In the genomic region with DNA sequence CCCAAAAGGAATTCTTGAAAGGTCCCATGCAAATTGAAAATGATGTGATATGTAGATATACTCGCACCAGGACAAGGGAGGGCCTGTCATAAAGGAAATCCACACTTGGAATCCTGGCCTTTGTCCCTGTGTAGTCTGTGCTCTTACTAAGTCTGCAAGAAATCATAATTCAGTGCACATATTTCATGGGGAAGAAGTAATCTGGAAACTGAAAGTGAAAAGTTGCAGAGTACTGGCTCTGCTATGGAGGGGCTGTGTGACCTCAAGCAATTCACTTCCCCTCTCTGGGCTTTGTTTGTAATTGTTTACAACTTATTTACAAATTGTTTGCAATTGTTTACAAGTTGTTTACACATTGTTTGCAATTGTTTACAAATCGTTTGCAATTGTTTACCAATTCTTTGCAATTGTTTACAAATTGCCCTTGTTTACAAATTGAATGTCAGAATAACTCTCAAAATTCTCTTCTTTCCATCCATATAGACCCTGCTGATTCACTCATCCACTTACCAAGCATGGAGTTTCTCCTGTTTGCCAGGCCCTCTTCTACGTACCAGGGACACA, we compare ENCODE assay signal across 31 cellular contexts. TPM values are rescaled to one million over a fixed set of nuclear protein-coding genes. Genes with fewer than 3 reads are reported as not detected.
A peak's percentile ranks its signal among the peaks of the same experiment; 100 is the strongest.
DNase-seq lines count a peak whose midpoint lies in the region; ATAC-seq, FAIRE-seq and TF ChIP-seq lines count a peak whose summit lies in the region.
"Had no signal": no experiment of that assay in that cellular context is flagged by ENCODE, and none has a peak within 500 bp of the region (broad histone marks: within the 10 kb centered on the region; RNA-seq: fewer than 3 reads in every experiment).

No MANE protein-coding gene starts in this region.

- FAIRE-seq in GM18507 (lab: Jason Lieb, UNC) (peak; percentile 18), bronchial epithelial cell (lab: Jason Lieb, UNC) (peak; percentile 79)
- FAIRE-seq: pancreas had no signal

- H3K27me3 ChIP-seq in bronchial epithelial cell (ENCODE audit: control insufficient read depth, insufficient read depth, low read length) (no peaks in the 10 kb centered on the region), lower lobe of right lung (ENCODE audit: low read depth) (no peaks in the 10 kb centered on the region), prostate gland (replicated peaks; ENCODE audit: insufficient read depth) (no peaks in the 10 kb centered on the region)
- H3K27me3 ChIP-seq: colonic mucosa, pancreas had no signal

- H3K27ac ChIP-seq in lower lobe of right lung: no peak overlapping the region
- H3K27ac ChIP-seq in prostate gland: no peak overlapping the region
- H3K27ac ChIP-seq: C4-2B, colonic mucosa, GM23248 had no signal

- ATAC-seq in lower lobe of right lung: peak; percentile 41 to 58
- ATAC-seq in HG03175 (IDR thresholded peaks at IDR 0.05; ENCODE audit: unreplicated experiment): no peak
- ATAC-seq: activated T-helper 17 cell treated with anti-CD3 and anti-CD28 coated beads, Interleukin-2, amount 50 U/mL, for 72 hours; PC-3; stimulated activated memory B cell treated with anti-CD40 and anti-IgM and Interleukin-4, amounts not matched to agents 10 μg/mL and 1 μg/mL and 100 μg/mL, for 72 hours had no signal

- no peaks in the 10 kb centered on the region for H3K9me3 ChIP-seq in lower lobe of right lung
- H3K9me3 ChIP-seq in prostate gland: no peaks in the 10 kb centered on the region
- H3K9me3 ChIP-seq: Caco-2, colonic mucosa, pancreas had no signal

- no peak overlapping the region for H3K4me3 ChIP-seq in bronchial epithelial cell (ENCODE audit: low read depth, low read length)
- H3K4me3 ChIP-seq in lower lobe of right lung: no peak overlapping the region
- no peak overlapping the region for H3K4me3 ChIP-seq in prostate gland
- H3K4me3 ChIP-seq: colonic mucosa, GM23248, pancreas had no signal

- WGBS in prostate gland: 61% methylated on average over 3 of the region's 3 CpGs

- H3K4me1 ChIP-seq in lower lobe of right lung (peaks cover 16% of the 10 kb centered on the region), prostate gland (replicated peaks) (no peaks in the 10 kb centered on the region)
- H3K4me1 ChIP-seq: Caco-2, colonic mucosa had no signal

- no peak for TF ChIP-seq CTCF in bronchial epithelial cell (IDR thresholded peaks at IDR 0.05; ENCODE audit: insufficient read depth, low read length, severe bottlenecking)
- no peak for TF ChIP-seq CTCF in lower lobe of right lung (IDR thresholded peaks at IDR 0.05)
- no peak for TF ChIP-seq CTCF in prostate gland (IDR thresholded peaks at IDR 0.05)

- no peak for DNase-seq in GM18507 (ENCODE audit: extremely low spot score, insufficient read length, low read depth)
- DNase-seq in MV-4-11 (lab: John Stamatoyannopoulos, UW): peak; percentile 40
- DNase-seq in bronchial epithelial cell (ENCODE audit: low read depth): no peak
- DNase-seq in lower lobe of right lung: no peak
- DNase-seq in prostate gland (ENCODE audit: low spot score): no peak
- no peak for DNase-seq in SKM-1 treated with dmso at 0.1 percent for 144 hours (lab: John Stamatoyannopoulos, UW; ENCODE audit: unreplicated experiment)
- DNase-seq in HuH-7.5 (ENCODE audit: low spot score): no peak
- DNase-seq: activated CD4-positive, alpha-beta memory T cell treated with anti-CD3 and anti-CD28 coated beads for 36 hours; amygdala; Caco-2; colonic mucosa; DMS79 treated with DMSO at 0.1 percent for 48 hours; effector memory CD4-positive, alpha-beta T cell; GF-D8; GM23248; islet precursor cell; NCI-H1436; NCI-H82; pancreas; PC-3; right cardiac atrium; SHP77; stimulated activated CD4-positive, alpha-beta T cell treated with anti-CD3 and anti-CD28 coated beads, Interleukin-12 subunit alpha, Interleukin-12 subunit beta, amount 100 ng/mL, for 4 hours; stimulated activated CD4-positive, alpha-beta T cell treated with anti-CD3 and anti-CD28 coated beads, Interleukin-4, amount 100 ng/mL, for 24 hours; SW 1271; T1000 had no signal

- TF ChIP-seq POLR2A in prostate gland (IDR thresholded peaks at IDR 0.05): no peak

- intact Hi-C loops in lower lobe of right lung (cut with DNase I) (no loop called here), prostate gland (cut with DNase I) (no loop called here)

- no peaks in the 10 kb centered on the region for H3K36me3 ChIP-seq in bronchial epithelial cell (ENCODE audit: control insufficient read depth, insufficient read depth, low read length)
- no peaks in the 10 kb centered on the region for H3K36me3 ChIP-seq in lower lobe of right lung
- no peaks in the 10 kb centered on the region for H3K36me3 ChIP-seq in prostate gland
- H3K36me3 ChIP-seq: colonic mucosa, pancreas had no signal

RNA-seq across cellular contexts. Expression of gene SCNN1G, which starts 13.0 kb away (rescaled TPM):
- total RNA-seq in bronchial epithelial cell (0.38 TPM in 1 of 2 replicates, not detected in the other), lower lobe of right lung (7.6 TPM), prostate gland (10 to 100 TPM in 1 of 2 donors, 1 to 10 TPM in 1; 8.6 to 11.1 TPM)
- total RNA-seq: activated CD4-positive, alpha-beta memory T cell treated with anti-CD3 and anti-CD28 coated beads for 36 hours; activated T-helper 17 cell treated with anti-CD3 and anti-CD28 coated beads, Interleukin-2, amount 50 U/mL, for 72 hours; Caco-2; GM23248; neural crest cell; right cardiac atrium had no signal

RNA-seq across cellular contexts. Expression of gene USP31, which starts 46.2 kb away (rescaled TPM):
- total RNA-seq in bronchial epithelial cell: 12.3 and 13.4 TPM in 2 replicates
- 13.1 TPM for total RNA-seq in lower lobe of right lung
- total RNA-seq in prostate gland: 10 to 100 TPM; 16.2 to 67.3 TPM
